ENCODE assay signal across 8 cellular contexts in genomic region chr15:74955796-74956647, GRCh38. TPM values are rescaled to one million over a fixed set of nuclear protein-coding genes. Genes with fewer than 3 reads are reported as not detected.
DNase-seq lines count a peak whose midpoint lies in the region; ATAC-seq and TF ChIP-seq lines count a peak whose summit lies in the region.

No MANE protein-coding gene starts in this region.

- no peaks in the 10 kb centered on the region for H3K9me3 ChIP-seq in BE2C
- H3K9me3 ChIP-seq in HUES48 (ENCODE audit: control insufficient read depth, insufficient read depth, low read length), result no peaks in the 10 kb centered on the region

- H3K4me3 Mint-ChIP-seq in activated B cell treated with CpG ODN at 0.5 μM for 24 hours, result peak overlapping the region; percentile 63

- no peaks in the 10 kb centered on the region for H3K36me3 ChIP-seq in BE2C
- H3K36me3 ChIP-seq in HUES48 (ENCODE audit: control insufficient read depth, insufficient read depth, low read length), result no peaks in the 10 kb centered on the region

- H3K27me3 Mint-ChIP-seq in activated B cell treated with CpG ODN at 0.5 μM for 24 hours, result peaks cover 23% of the 10 kb centered on the region

- TF ChIP-seq CTCF in BE2C (IDR thresholded peaks at IDR 0.05; ENCODE audit: low read depth, low read length) (peak; percentile 6; the same call in 1 of the 2 replicates), activated B cell treated with CpG ODN at 0.5 μM for 24 hours (IDR thresholded peaks at IDR 0.05) (no peak)

- no peaks in the 10 kb centered on the region for H3K27me3 ChIP-seq in BE2C
- H3K27me3 ChIP-seq in HUES48 (ENCODE audit: control insufficient read depth, insufficient read depth, low read length), result peaks cover 49% of the 10 kb centered on the region

- H3K4me1 Mint-ChIP-seq in activated B cell treated with CpG ODN at 0.5 μM for 24 hours, result peaks cover 34% of the 10 kb centered on the region

- POLR2A ChIA-PET in activated B cell treated with CpG ODN at 0.5 μM for 24 hours (lab: Charles Lee), result interaction anchor here (0.6 to 2.3 kb wide), 7 partner anchors 14 to 179 kb away, joined by 3 to 11 read pairs (median 6); partner anchors contain the start of genes COX5A and PPCDC

- peak overlapping the region; percentile 77 for H3K27ac ChIP-seq in HUES48 (ENCODE audit: low read depth, low read length)

- intact Hi-C loops in activated B cell treated with CpG ODN at 0.5 μM for 24 hours (cut with micrococcal nuclease) (loop anchor here (1.0 to 5.0 kb wide), 5 partner anchors 17 to 829 kb away; partner anchors contain the start of genes COX5A and PPCDC), left colon (cut with DNase I, micrococcal nuclease) (loop anchor here in 1 of 2 donors (10.0 kb wide), 1 partner anchor 191 kb away; no protein-coding TSS in a partner anchor)

- peaks cover 4% of the 10 kb centered on the region for H3K4me1 ChIP-seq in BE2C
- H3K4me1 ChIP-seq in HUES48 (ENCODE audit: control insufficient read depth, insufficient read depth, low read length), result peaks cover 23% of the 10 kb centered on the region

- H3K4me3 ChIP-seq in BE2C (ENCODE audit: low read depth, low read length) (peak overlapping the region; percentile 73), HUES48 (ENCODE audit: low read depth, low read length) (peak overlapping the region; percentile 77)

- no peaks in the 10 kb centered on the region for H3K9me3 Mint-ChIP-seq in activated B cell treated with CpG ODN at 0.5 μM for 24 hours

- no peak overlapping the region for H3K27ac Mint-ChIP-seq in activated B cell treated with CpG ODN at 0.5 μM for 24 hours

- peak overlapping the region; percentile 62; the same call in 1 of the 2 replicates for H3K9ac ChIP-seq in HUES48 (ENCODE audit: low read depth, low read length)

- H3K36me3 Mint-ChIP-seq in activated B cell treated with CpG ODN at 0.5 μM for 24 hours (ENCODE audit: low read depth), result no peaks in the 10 kb centered on the region

- DNase-seq in BE2C (peak; percentile 36), activated B cell treated with CpG ODN at 0.5 μM for 24 hours (peak; percentile 69), cerebellar cortex (ENCODE audit: low spot score) (peak; percentile 44), left colon (peak; percentile 79 to 88), NCI-H2107 treated with DMSO at 0.1 percent for 48 hours (lab: John Stamatoyannopoulos, UW; ENCODE audit: unreplicated experiment) (no peak)
- DNase-seq in stimulated activated CD4-positive, alpha-beta T cell treated with anti-CD3 and anti-CD28 coated beads, Interleukin-2, amount 100 ng/mL, for 4 hours (ENCODE audit: low read depth), result peak; percentile 64

- ATAC-seq in GM19438 (IDR thresholded peaks at IDR 0.05; ENCODE audit: low read depth, unreplicated experiment) (peak; percentile 52), activated B cell treated with CpG ODN at 0.5 μM for 24 hours (ENCODE audit: low read depth) (peak; percentile 66), left colon (peak; percentile 57)

- CTCF ChIA-PET in activated B cell treated with CpG ODN at 0.5 μM for 24 hours (lab: Charles Lee), result interaction anchor here (0.9 to 1.6 kb wide), 5 partner anchors 22 to 583 kb away, joined by 3 to 7 read pairs (median 4); no protein-coding TSS in a partner anchor

RNA-seq across cellular contexts. Expression of gene RPP25, which starts 0.6 kb away (rescaled TPM):
- polyA plus RNA-seq in BE2C (2012; ENCODE audit: insufficient read depth, insufficient read length, low read depth), result 78.8 TPM
- total RNA-seq in activated B cell treated with CpG ODN at 0.5 μM for 24 hours, result 4.0 and 4.3 TPM in 2 replicates
- total RNA-seq in left colon, result 10 to 100 TPM; 12.0 to 12.7 TPM

RNA-seq across cellular contexts. Expression of gene COX5A, which starts 18.1 kb away (rescaled TPM):
- polyA plus RNA-seq in BE2C (2012; ENCODE audit: insufficient read depth, insufficient read length, low read depth), result 662 TPM
- total RNA-seq in activated B cell treated with CpG ODN at 0.5 μM for 24 hours (150 and 159 TPM in 2 replicates), left colon (100 to 1,000 TPM; 564 to 684 TPM)

RNA-seq across cellular contexts. Expression of gene SCAMP5, which starts 39.3 kb away (rescaled TPM):
- polyA plus RNA-seq in BE2C (2012; ENCODE audit: insufficient read depth, insufficient read length, low read depth), result 261 TPM
- 0.44 and 0.62 TPM in 2 replicates for total RNA-seq in activated B cell treated with CpG ODN at 0.5 μM for 24 hours
- total RNA-seq in left colon, result 1 to 10 TPM; 4.5 to 8.6 TPM

RNA-seq across cellular contexts. Expression of gene FAM219B, which starts 49.4 kb away (rescaled TPM):
- 85.6 TPM for polyA plus RNA-seq in BE2C (2012; ENCODE audit: insufficient read depth, insufficient read length, low read depth)
- total RNA-seq in activated B cell treated with CpG ODN at 0.5 μM for 24 hours (76.0 and 90.4 TPM in 2 replicates), left colon (10 to 100 TPM; 53.5 to 64.9 TPM)
